Comparison of ENCODE assay signal across 8 cellular contexts in genomic region chr2:25294573-25295462, GRCh38. TPM values are rescaled to one million over a fixed set of nuclear protein-coding genes. Genes with fewer than 3 reads are reported as not detected.
DNase-seq lines count a peak whose midpoint lies in the region; ATAC-seq and TF ChIP-seq lines count a peak whose summit lies in the region.

No MANE protein-coding gene starts in this region.

- H3K9me3 ChIP-seq in ovary, result no peaks in the 10 kb centered on the region

- H3K27me3 ChIP-seq in ovary, result no peaks in the 10 kb centered on the region

- H3K36me3 ChIP-seq in ovary, result no peaks in the 10 kb centered on the region
- no peaks in the 10 kb centered on the region for H3K36me3 ChIP-seq in urinary bladder (ENCODE audit: insufficient read depth)

- TF ChIP-seq CTCF in fibroblast of pulmonary artery (IDR thresholded peaks at IDR 0.05; ENCODE audit: low read length, missing control alignments) (no peak), ovary (IDR thresholded peaks at IDR 0.05) (no peak)

- 15 to 22% (median 20%) methylated on average over 16 of the region's 16 CpGs for WGBS in ovary, 3 donors
- 27% methylated on average over 16 of the region's 16 CpGs for WGBS in urinary bladder

- TF ChIP-seq EP300 in ovary (IDR thresholded peaks at IDR 0.05), result no peak

- intact Hi-C loops in ovary (cut with DNase I), result no loop called here

- ATAC-seq in HG02943 (IDR thresholded peaks at IDR 0.05; ENCODE audit: low read depth, unreplicated experiment), result peak; percentile 80

- H3K27ac ChIP-seq in ovary (peak overlapping the region; percentile 45 to 73), urinary bladder (ENCODE audit: low read depth) (peak overlapping the region; percentile 69)

- TF ChIP-seq POLR2A in ovary (IDR thresholded peaks at IDR 0.05), result no peak

- DNase-seq in NCI-H510A treated with DMSO at 0.1 percent for 48 hours (lab: John Stamatoyannopoulos, UW), result peak; percentile 43
- no peak for DNase-seq in NCI-H510A (lab: John Stamatoyannopoulos, UW)
- DNase-seq in NOMO-1 (lab: John Stamatoyannopoulos, UW; ENCODE audit: unreplicated experiment in 2 of 2), result peak; percentile 58 to 81
- peak; percentile 68 for DNase-seq in activated T-helper 1 cell treated with Interleukin-2 at 50 U/mL for 16 hours (ENCODE audit: low read depth)
- DNase-seq in fibroblast of pulmonary artery (ENCODE audit: low read depth), result peak; percentile 39
- peak; percentile 58 to 75 (median 67) for DNase-seq in ovary

- peaks cover 24% of the 10 kb centered on the region for H3K4me1 ChIP-seq in ovary (ENCODE audit: insufficient read depth)
- no peaks in the 10 kb centered on the region for H3K4me1 ChIP-seq in urinary bladder (ENCODE audit: insufficient read depth)

- no peak overlapping the region for H3K4me3 ChIP-seq in fibroblast of pulmonary artery (replicated peaks; ENCODE audit: low read depth, low read length)
- H3K4me3 ChIP-seq in ovary, result no peak overlapping the region
- H3K4me3 ChIP-seq in urinary bladder (ENCODE audit: low read depth, low read length), result no peak overlapping the region

RNA-seq across cellular contexts. Expression of gene DNMT3A, which starts 46.9 kb away (rescaled TPM):
- total RNA-seq in ovary (10 to 100 TPM; 14.3 to 72.7 (median 47.4) TPM), urinary bladder (34.1 TPM)
- polyA plus RNA-seq in ovary (10 to 100 TPM; 11.3 to 17.3 TPM), urinary bladder (11.4 TPM)
